1 cellular context compared by ENCODE assay signal in genomic region chr14:73726025-73726961, GRCh38.
TF ChIP-seq lines count a peak whose summit lies in the region.

No MANE protein-coding gene starts in this region.

TF ChIP-seq in WTC11, 78 proteins besides CTCF, POLR2A, EP300 and RAD21 (continued from another document):
- TF ChIP-seq STAT6 (CRISPR knock-in tag; conservative IDR thresholded peaks at IDR 0.05; ENCODE audit: low read depth) (no peak), ZNF423 (CRISPR knock-in tag; IDR thresholded peaks at IDR 0.05) (no peak), NFYB (CRISPR knock-in tag; conservative IDR thresholded peaks at IDR 0.05; ENCODE audit: low read depth) (no peak)
